8 cellular contexts compared by ENCODE assay signal in genomic region chr6:112282217-112282616, GRCh38. TPM values are rescaled to one million over a fixed set of nuclear protein-coding genes. Genes with fewer than 3 reads are reported as not detected.
DNase-seq lines count a peak whose midpoint lies in the region; ATAC-seq and TF ChIP-seq lines count a peak whose summit lies in the region.

No MANE protein-coding gene starts in this region.

- BruUV-seq in IMR-90 (replicated peaks; lab: Mats Ljungman, UMichigan) = no TSS peak

- peak overlapping the region; percentile 27 for H3K14ac ChIP-seq in IMR-90 (replicated peaks; ENCODE audit: low read depth, low read length)

- H3K4me2 ChIP-seq in IMR-90 (ENCODE audit: low read depth, low read length) = peak overlapping the region; percentile 11; the same call in 1 of the 2 replicates

- 0 out of 4 replicates have a peak overlapping the region, but pooled peaks of 1 of the 2 experiments have one; percentile 7 for H4K8ac ChIP-seq in IMR-90 (ENCODE audit: low read depth in 2 of 2, low read length in 2 of 2)

- dilution Hi-C loops in IMR-90 (cut with HindIII; ENCODE audit: low sequenced_read_pairs, unreplicated experiment) = no loop called here

- H2BK20ac ChIP-seq in IMR-90 (ENCODE audit: low read depth, low read length) = 0 out of 2 replicates have a peak overlapping the region, but pooled peaks have one; percentile 4

- peak overlapping the region; percentile 67 for H2AFZ ChIP-seq in IMR-90 (replicated peaks; ENCODE audit: low read length, poor library complexity)

- H2BK15ac ChIP-seq in IMR-90 (ENCODE audit: low read depth, low read length) = no peak overlapping the region

- H3K27me3 ChIP-seq in IMR-90 (ENCODE audit: control insufficient read depth, insufficient read depth, low read length) = no peaks in the 10 kb centered on the region
- no peaks in the 10 kb centered on the region for H3K27me3 ChIP-seq in tibial artery

- no peak overlapping the region; the same call in 1 of the 2 replicates for H3K4ac ChIP-seq in IMR-90 (ENCODE audit: low read depth, low read length)

- TF ChIP-seq POLR2A in IMR-90 (IDR thresholded peaks at IDR 0.05; ENCODE audit: low read depth, low read length) = no peak

- H3K36me3 Mint-ChIP-seq in brain = no peaks in the 10 kb centered on the region
- H3K36me3 Mint-ChIP-seq in activated T-helper 17 cell treated with anti-CD3 and anti-CD28 coated beads, Interleukin-2, amount 50 U/mL, for 72 hours (ENCODE audit: low read depth) = peaks cover 5% of the 10 kb centered on the region
- no peaks in the 10 kb centered on the region for H3K36me3 Mint-ChIP-seq in stimulated activated memory B cell treated with anti-CD40 and anti-IgM and Interleukin-4, amounts not matched to agents 10 μg/mL and 1 μg/mL and 100 μg/mL, for 72 hours

- in situ Hi-C loops in IMR-90 (cut with MboI; ENCODE audit: low sequenced_read_pairs) = no loop called here

- H2AK5ac ChIP-seq in IMR-90 (ENCODE audit: low read depth, low read length) = no peak overlapping the region

- no peak overlapping the region for H2AK9ac ChIP-seq in IMR-90 (replicated peaks; ENCODE audit: low read depth, low read length, poor library complexity)

- H3K18ac ChIP-seq in IMR-90 (ENCODE audit: low read depth, low read length) = peak overlapping the region; percentile 20; the same call in 1 of the 2 replicates

- peak overlapping the region; percentile 63; the same call in 1 of the 2 replicates for H2BK120ac ChIP-seq in IMR-90 (ENCODE audit: low read depth, low read length)

- peak overlapping the region; percentile 46 for H2BK5ac ChIP-seq in IMR-90 (ENCODE audit: low read depth, low read length, poor library complexity, severe bottlenecking)

- H3K9me3 ChIP-seq in IMR-90 (ENCODE audit: control insufficient read depth, insufficient read depth, low read length) (no peaks in the 10 kb centered on the region), tibial artery (no peaks in the 10 kb centered on the region)

- peaks cover 10% of the 10 kb centered on the region for H3K4me1 ChIP-seq in IMR-90 (ENCODE audit: control insufficient read depth, insufficient read depth, low read length)
- H3K4me1 ChIP-seq in tibial artery = peaks cover 0 to 36% (median 3%) of the 10 kb centered on the region in 4 donors

- H3K9me3 Mint-ChIP-seq in brain = peaks cover 0 to 8% (median 0%) of the 10 kb centered on the region in 5 experiments
- no peaks in the 10 kb centered on the region for H3K9me3 Mint-ChIP-seq in activated T-helper 17 cell treated with anti-CD3 and anti-CD28 coated beads, Interleukin-2, amount 50 U/mL, for 72 hours
- no peaks in the 10 kb centered on the region for H3K9me3 Mint-ChIP-seq in stimulated activated memory B cell treated with anti-CD40 and anti-IgM and Interleukin-4, amounts not matched to agents 10 μg/mL and 1 μg/mL and 100 μg/mL, for 72 hours

- CTCF ChIA-PET in IMR-90 (lab: Yijun Ruan, JAX) = interaction anchor here (0.9 to 2.0 kb wide), 3 partner anchors 12 to 102 kb away, joined by 3 to 12 read pairs (median 7); no protein-coding TSS in a partner anchor

- no peak overlapping the region for H3K9ac ChIP-seq in IMR-90 (ENCODE audit: low read depth, low read length)

- no peak overlapping the region for H3K4me3 ChIP-seq in IMR-90 (ENCODE audit: insufficient read depth, low read depth, low read length)
- no peak overlapping the region for H3K4me3 ChIP-seq in tibial artery

- ATAC-seq in IMR-90 (ENCODE audit: low read depth) (peak; percentile 97), HG03280 (IDR thresholded peaks at IDR 0.05; ENCODE audit: unreplicated experiment) (no peak)
- ATAC-seq in activated T-helper 17 cell treated with anti-CD3 and anti-CD28 coated beads, Interleukin-2, amount 50 U/mL, for 72 hours (replicated peaks) = no peak
- no peak for ATAC-seq in stimulated activated memory B cell treated with anti-CD40 and anti-IgM and Interleukin-4, amounts not matched to agents 10 μg/mL and 1 μg/mL and 100 μg/mL, for 72 hours

- TF ChIP-seq CTCF in IMR-90 (conservative IDR thresholded peaks at IDR 0.05; ENCODE audit: low read depth, low read length) = peak; percentile 54
- peak in 1 of 2 experiments; percentile 21 for TF ChIP-seq CTCF in brain (conservative IDR thresholded peaks at IDR 0.05)
- TF ChIP-seq CTCF in tibial artery (IDR thresholded peaks at IDR 0.05) = peak; percentile 42 to 44

- H3K36me3 ChIP-seq in IMR-90 (ENCODE audit: control insufficient read depth, insufficient read depth, low read length) (no peaks in the 10 kb centered on the region), tibial artery (no peaks in the 10 kb centered on the region)

- WGBS in IMR-90 (ENCODE audit: extremely low coverage in 2 of 2, insufficient read length in 1 of 2), 2 experiments = no CpG with 5 or more reads among the region's 4 CpGs

- POLR2A ChIA-PET in IMR-90 (lab: Charles Lee; ENCODE audit: unreplicated experiment) = no interaction called here

- H3K79me1 ChIP-seq in IMR-90 (ENCODE audit: low read depth in 1 of 2, low read length in 2 of 2) = no peaks in the 10 kb centered on the region

- no peaks in the 10 kb centered on the region for H3K27me3 Mint-ChIP-seq in brain
- peaks cover 32% of the 10 kb centered on the region for H3K27me3 Mint-ChIP-seq in activated T-helper 17 cell treated with anti-CD3 and anti-CD28 coated beads, Interleukin-2, amount 50 U/mL, for 72 hours
- H3K27me3 Mint-ChIP-seq in stimulated activated memory B cell treated with anti-CD40 and anti-IgM and Interleukin-4, amounts not matched to agents 10 μg/mL and 1 μg/mL and 100 μg/mL, for 72 hours = peaks cover 13% of the 10 kb centered on the region

- no peaks in the 10 kb centered on the region for H4K20me1 ChIP-seq in IMR-90 (ENCODE audit: insufficient read depth, low read length)

- H3K4me1 Mint-ChIP-seq in brain = peaks cover 67% of the 10 kb centered on the region
- peaks cover 9% of the 10 kb centered on the region for H3K4me1 Mint-ChIP-seq in activated T-helper 17 cell treated with anti-CD3 and anti-CD28 coated beads, Interleukin-2, amount 50 U/mL, for 72 hours
- H3K4me1 Mint-ChIP-seq in stimulated activated memory B cell treated with anti-CD40 and anti-IgM and Interleukin-4, amounts not matched to agents 10 μg/mL and 1 μg/mL and 100 μg/mL, for 72 hours = no peaks in the 10 kb centered on the region

- no peak overlapping the region for H4K91ac ChIP-seq in IMR-90 (ENCODE audit: insufficient read depth, low read depth, low read length)

- H3K4me3 Mint-ChIP-seq in brain = peak overlapping the region in 4 of 5 experiments; percentile 27 to 54 (median 40)
- no peak overlapping the region for H3K4me3 Mint-ChIP-seq in activated T-helper 17 cell treated with anti-CD3 and anti-CD28 coated beads, Interleukin-2, amount 50 U/mL, for 72 hours
- no peak overlapping the region for H3K4me3 Mint-ChIP-seq in stimulated activated memory B cell treated with anti-CD40 and anti-IgM and Interleukin-4, amounts not matched to agents 10 μg/mL and 1 μg/mL and 100 μg/mL, for 72 hours

- peak; percentile 68 for TF ChIP-seq RAD21 in IMR-90 (IDR thresholded peaks at IDR 0.05; ENCODE audit: low read length)

- intact Hi-C loops in IMR-90 (cut with micrococcal nuclease) = no loop called here
- intact Hi-C loops in tibial artery (cut with DNase I; ENCODE audit: low total_unique reads) = loop anchor here (10.0 kb wide), 1 partner anchor 97 kb away; no protein-coding TSS in a partner anchor

- no peak overlapping the region for H3K23ac ChIP-seq in IMR-90 (ENCODE audit: low read depth, low read length)

- no peak overlapping the region for H3K27ac ChIP-seq in IMR-90 (ENCODE audit: insufficient read depth, low read length)
- H3K27ac ChIP-seq in tibial artery = peak overlapping the region in 1 of 2 donors; percentile 42

- peaks cover 4% of the 10 kb centered on the region; the same call in 1 of the 2 replicates for H3K9me1 ChIP-seq in IMR-90 (ENCODE audit: insufficient read depth, low read length)

- no peak overlapping the region for H4K5ac ChIP-seq in IMR-90 (ENCODE audit: low read depth, low read length)

- DNase-seq in IMR-90 (peak; percentile 97), kidney glomerular epithelial cell (lab: John Stamatoyannopoulos, UW) (peak; percentile 59), tibial artery (peak; percentile 59 to 73), OCI-M2 (lab: John Stamatoyannopoulos, UW; ENCODE audit: unreplicated experiment) (no peak)

- peak overlapping the region in 4 of 5 experiments; percentile 39 to 84 (median 74) for H3K27ac Mint-ChIP-seq in brain
- no peak overlapping the region for H3K27ac Mint-ChIP-seq in activated T-helper 17 cell treated with anti-CD3 and anti-CD28 coated beads, Interleukin-2, amount 50 U/mL, for 72 hours
- no peak overlapping the region for H3K27ac Mint-ChIP-seq in stimulated activated memory B cell treated with anti-CD40 and anti-IgM and Interleukin-4, amounts not matched to agents 10 μg/mL and 1 μg/mL and 100 μg/mL, for 72 hours

- no peak overlapping the region for H3K56ac ChIP-seq in IMR-90 (ENCODE audit: extremely low read depth, insufficient read depth, low read length)

TF ChIP-seq in IMR-90, 13 proteins besides CTCF, POLR2A, EP300 and RAD21 (continues in another document):
- TF ChIP-seq CEBPB (IDR thresholded peaks at IDR 0.05; ENCODE audit: low read depth, low read length) (no peak), FOS (IDR thresholded peaks at IDR 0.05; ENCODE audit: low read depth, low read length) (peak; percentile 40; the same call in 1 of the 2 replicates), MAZ (IDR thresholded peaks at IDR 0.05; ENCODE audit: borderline replicate concordance, low read depth, low read length) (peak; percentile 58; the same call in 1 of the 2 replicates), MXI1 (IDR thresholded peaks at IDR 0.05; ENCODE audit: borderline replicate concordance, low read depth, low read length) (no peak), RFX5 (IDR thresholded peaks at IDR 0.05; ENCODE audit: low read depth, low read length) (no peak), USF2 (IDR thresholded peaks at IDR 0.05; ENCODE audit: low read depth, low read length) (no peak), CHD1 (IDR thresholded peaks at IDR 0.05; ENCODE audit: low read depth, low read length) (no peak), BHLHE40 (IDR thresholded peaks at IDR 0.05; ENCODE audit: low read depth, low read length) (no peak), SMC3 (IDR thresholded peaks at IDR 0.05; ENCODE audit: low read depth, low read length) (peak; percentile 78)

RNA-seq across cellular contexts. Expression of gene LAMA4, which starts 27.9 kb away (rescaled TPM):
- total RNA-seq in IMR-90 (2012; rRNA removed) = 29.7 and 35.8 TPM in 2 replicates
- polyA plus RNA-seq in IMR-90 (2012; rRNA removed) = 28.9 and 33.9 TPM in 2 replicates
- polyA plus RNA-seq in IMR-90 (2012; cell fraction: cytosol; rRNA removed) = 51.0 and 61.1 TPM in 2 replicates
- polyA plus RNA-seq in IMR-90 (2012; cell fraction: nucleus; rRNA removed; ENCODE audit: low replicate concordance) = 36.2 and 63.2 TPM in 2 replicates
- polyA plus RNA-seq in brain (ENCODE audit: insufficient read depth, low read depth, low replicate concordance) = 7.0 TPM
- total RNA-seq in activated T-helper 17 cell treated with anti-CD3 and anti-CD28 coated beads, Interleukin-2, amount 50 U/mL, for 72 hours = not detected

Comparison
In these comparisons a context has a peak if more than half of its experiments do, and no peak if none do; other contexts are left out.
1. H3K27ac Mint-ChIP-seq: peak in brain (4 of 5); none in activated T-helper 17 cell treated with anti-CD3 and anti-CD28 coated beads, Interleukin-2, amount 50 U/mL, for 72 hours (single experiment) and stimulated activated memory B cell treated with anti-CD40 and anti-IgM and Interleukin-4, amounts not matched to agents 10 μg/mL and 1 μg/mL and 100 μg/mL, for 72 hours (single experiment).
2. H3K4me3 Mint-ChIP-seq: peak in brain (4 of 5); none in activated T-helper 17 cell treated with anti-CD3 and anti-CD28 coated beads, Interleukin-2, amount 50 U/mL, for 72 hours (single experiment) and stimulated activated memory B cell treated with anti-CD40 and anti-IgM and Interleukin-4, amounts not matched to agents 10 μg/mL and 1 μg/mL and 100 μg/mL, for 72 hours (single experiment).
3. RNA of gene LAMA4, which starts 27.9 kb away (total RNA-seq): 29.7 to 35.8 TPM in IMR-90; not detected in activated T-helper 17 cell treated with anti-CD3 and anti-CD28 coated beads, Interleukin-2, amount 50 U/mL, for 72 hours; every median in the first group is over 10 times any median in the second.